Comparison of ENCODE assay signal across 14 cellular contexts in genomic region chr11:128343870-128344269, GRCh38.
A peak's percentile ranks its signal among the peaks of the same experiment; 100 is the strongest.
DNase-seq lines count a peak whose midpoint lies in the region; ATAC-seq lines count a peak whose summit lies in the region.
"Had no signal": no experiment of that assay in that cellular context is flagged by ENCODE, and none has a peak within 500 bp of the region (broad histone marks: within the 10 kb centered on the region; RNA-seq: fewer than 3 reads in every experiment).

No MANE protein-coding gene starts in this region.

- no peak overlapping the region for H2BK12ac ChIP-seq in mesenchymal stem cell (ENCODE audit: low read length in 2 of 2)

- H3K4me3 Mint-ChIP-seq in activated T-cell treated with anti-CD3 and anti-CD28 coated beads, Interleukin-2, amount 50 U/mL, for 72 hours, result peak overlapping the region; percentile 52 to 73
- peak overlapping the region; percentile 0 for H3K4me3 Mint-ChIP-seq in activated CD4-positive, alpha-beta memory T cell treated with anti-CD3 and anti-CD28 coated beads for 36 hours
- H3K4me3 Mint-ChIP-seq in naive thymus-derived CD4-positive, alpha-beta T cell, result peak overlapping the region in 5 of 10 donors; percentile 5 to 90 (median 38)
- H3K4me3 Mint-ChIP-seq: brain had no signal

- peaks cover 50 to 64% of the 10 kb centered on the region in 2 donors for H3K4me1 ChIP-seq in naive thymus-derived CD4-positive, alpha-beta T cell (ENCODE audit: control insufficient read depth in 2 of 2, insufficient read depth in 2 of 2, low read length in 2 of 2)
- peaks cover 5% of the 10 kb centered on the region for H3K4me1 ChIP-seq in mesenchymal stem cell (ENCODE audit: control insufficient read depth, insufficient read depth, low read depth, low read length)

- peaks cover 4 to 7% of the 10 kb centered on the region in 2 donors for H3K36me3 Mint-ChIP-seq in activated T-cell treated with anti-CD3 and anti-CD28 coated beads, Interleukin-2, amount 50 U/mL, for 72 hours (ENCODE audit: insufficient read depth in 2 of 2)
- no peaks in the 10 kb centered on the region for H3K36me3 Mint-ChIP-seq in activated CD4-positive, alpha-beta memory T cell treated with anti-CD3 and anti-CD28 coated beads for 36 hours
- H3K36me3 Mint-ChIP-seq in naive thymus-derived CD4-positive, alpha-beta T cell, result peaks cover 0 to 17% (median 4%) of the 10 kb centered on the region in 5 donors
- H3K36me3 Mint-ChIP-seq: brain had no signal

- CTCF ChIA-PET in activated CD4-positive, alpha-beta memory T cell treated with anti-CD3 and anti-CD28 coated beads for 36 hours (lab: Charles Lee), result interaction anchor here (0.7 to 7.2 kb wide), 11 partner anchors 16 to 284 kb away, joined by 3 to 49 read pairs (median 4); no protein-coding TSS in a partner anchor
- CTCF ChIA-PET in naive thymus-derived CD4-positive, alpha-beta T cell (lab: Charles Lee), result interaction anchor here (0.6 kb wide), 1 partner anchor 8 kb away, joined by 3 read pairs; no protein-coding TSS in a partner anchor

- H4K8ac ChIP-seq in mesenchymal stem cell (ENCODE audit: low read length), result no peak overlapping the region

- H3K79me1 ChIP-seq in mesenchymal stem cell (replicated peaks; ENCODE audit: low read length, poor library complexity, severe bottlenecking), result no peaks in the 10 kb centered on the region

- peaks cover 97% of the 10 kb centered on the region for H3K4me1 Mint-ChIP-seq in activated T-cell treated with anti-CD3 and anti-CD28 coated beads, Interleukin-2, amount 50 U/mL, for 72 hours (ENCODE audit: low read depth)
- H3K4me1 Mint-ChIP-seq in activated CD4-positive, alpha-beta memory T cell treated with anti-CD3 and anti-CD28 coated beads for 36 hours (ENCODE audit: low read depth), result peaks cover 89% of the 10 kb centered on the region
- H3K4me1 Mint-ChIP-seq in naive thymus-derived CD4-positive, alpha-beta T cell, result peaks cover 47 to 97% (median 91%) of the 10 kb centered on the region in 7 donors

- no peak overlapping the region for H2BK15ac ChIP-seq in mesenchymal stem cell (ENCODE audit: low read depth, poor library complexity, severe bottlenecking)

- H3K27ac Mint-ChIP-seq in activated T-cell treated with anti-CD3 and anti-CD28 coated beads, Interleukin-2, amount 50 U/mL, for 72 hours, result peak overlapping the region; percentile 85
- H3K27ac Mint-ChIP-seq in activated CD4-positive, alpha-beta memory T cell treated with anti-CD3 and anti-CD28 coated beads for 36 hours, result peak overlapping the region; percentile 88
- peak overlapping the region; percentile 97 to 99 (median 99) for H3K27ac Mint-ChIP-seq in naive thymus-derived CD4-positive, alpha-beta T cell

- H3K9me3 Mint-ChIP-seq in activated T-cell treated with anti-CD3 and anti-CD28 coated beads, Interleukin-2, amount 50 U/mL, for 72 hours, result peaks cover 2 to 3% of the 10 kb centered on the region in 2 donors
- no peaks in the 10 kb centered on the region for H3K9me3 Mint-ChIP-seq in activated CD4-positive, alpha-beta memory T cell treated with anti-CD3 and anti-CD28 coated beads for 36 hours
- H3K9me3 Mint-ChIP-seq in naive thymus-derived CD4-positive, alpha-beta T cell, result peaks cover 0 to 7% (median 0%) of the 10 kb centered on the region in 11 donors
- H3K9me3 Mint-ChIP-seq: brain had no signal

- H2BK120ac ChIP-seq in mesenchymal stem cell (ENCODE audit: low read depth, low read length), result no peak overlapping the region

- H2AFZ ChIP-seq in mesenchymal stem cell (ENCODE audit: low read depth, low read length), result no peak overlapping the region

- peak in 1 of 2 donors; percentile 59 for DNase-seq in activated T-cell treated with anti-CD3 and anti-CD28 coated beads, Interleukin-2, amount 50 U/mL, for 72 hours
- no peak for DNase-seq in activated T-cell treated with anti-CD3 and anti-CD28 coated beads, Interleukin-2, amount 50 U/mL, for 48 hours
- DNase-seq in DMS79 (lab: John Stamatoyannopoulos, UW), result peak; percentile 11
- peak; percentile 56 for DNase-seq in activated CD4-positive, alpha-beta memory T cell treated with anti-CD3 and anti-CD28 coated beads for 36 hours
- no peak for DNase-seq in naive thymus-derived CD4-positive, alpha-beta T cell
- DNase-seq in mesenchymal stem cell, result no peak
- DNase-seq: HCEC 1CT, right cardiac atrium, SK-N-SH had no signal

- no peak overlapping the region for H3K4me3 ChIP-seq in naive thymus-derived CD4-positive, alpha-beta T cell (ENCODE audit: low read length)
- H3K4me3 ChIP-seq in mesenchymal stem cell (ENCODE audit: insufficient read depth in 1 of 2, low read depth in 1 of 2, low read length in 2 of 2), result no peak overlapping the region
- H3K4me3 ChIP-seq: K562 had no signal

- H3K18ac ChIP-seq in mesenchymal stem cell (ENCODE audit: low read depth in 1 of 2, low read length in 2 of 2), result no peak overlapping the region

- H3K23ac ChIP-seq in mesenchymal stem cell (ENCODE audit: low read length in 2 of 2), result no peak overlapping the region

- peak overlapping the region; percentile 93 for H3K27ac ChIP-seq in naive thymus-derived CD4-positive, alpha-beta T cell (ENCODE audit: low read depth, low read length)
- H3K27ac ChIP-seq in mesenchymal stem cell (ENCODE audit: low read length, poor library complexity, severe bottlenecking), result no peak overlapping the region
- H3K27ac ChIP-seq: VCaP had no signal

- no peak overlapping the region for H3K4ac ChIP-seq in mesenchymal stem cell (ENCODE audit: low read depth in 1 of 2, low read length in 2 of 2)

- H3K27me3 Mint-ChIP-seq in activated T-cell treated with anti-CD3 and anti-CD28 coated beads, Interleukin-2, amount 50 U/mL, for 72 hours (ENCODE audit: low read depth), result no peaks in the 10 kb centered on the region
- no peaks in the 10 kb centered on the region for H3K27me3 Mint-ChIP-seq in activated CD4-positive, alpha-beta memory T cell treated with anti-CD3 and anti-CD28 coated beads for 36 hours
- no peaks in the 10 kb centered on the region for H3K27me3 Mint-ChIP-seq in naive thymus-derived CD4-positive, alpha-beta T cell

- no peak overlapping the region for H3K4me2 ChIP-seq in mesenchymal stem cell (ENCODE audit: low read length, poor library complexity, severe bottlenecking)
- H3K4me2 ChIP-seq: SK-N-SH had no signal

- POLR2A ChIA-PET in activated CD4-positive, alpha-beta memory T cell treated with anti-CD3 and anti-CD28 coated beads for 36 hours (lab: Charles Lee), result interaction anchor here (0.7 to 5.6 kb wide), 19 partner anchors 10 to 182 kb away, joined by 3 to 93 read pairs (median 5); no protein-coding TSS in a partner anchor
- POLR2A ChIA-PET in naive thymus-derived CD4-positive, alpha-beta T cell (lab: Charles Lee), result interaction anchor here (0.9 to 3.4 kb wide), 6 partner anchors 13 to 174 kb away, joined by 3 to 22 read pairs (median 4); no protein-coding TSS in a partner anchor

- H3K9ac ChIP-seq in mesenchymal stem cell (ENCODE audit: low read length), result no peak overlapping the region
- H3K9ac ChIP-seq: SK-N-SH had no signal

- no peaks in the 10 kb centered on the region for H3K36me3 ChIP-seq in naive thymus-derived CD4-positive, alpha-beta T cell (ENCODE audit: control insufficient read depth in 2 of 3, insufficient read depth in 3 of 3, low read length in 3 of 3)
- H3K36me3 ChIP-seq in mesenchymal stem cell (ENCODE audit: control insufficient read depth in 1 of 2, insufficient read depth in 2 of 2, low read depth in 1 of 2, low read length in 2 of 2), result no peaks in the 10 kb centered on the region

- no peaks in the 10 kb centered on the region for H3K9me3 ChIP-seq in naive thymus-derived CD4-positive, alpha-beta T cell (ENCODE audit: control insufficient read depth in 2 of 3, low read length in 3 of 3)
- no peaks in the 10 kb centered on the region for H3K9me3 ChIP-seq in mesenchymal stem cell (ENCODE audit: control insufficient read depth, low read length)
- H3K9me3 ChIP-seq: SK-N-SH had no signal

- ATAC-seq in activated T-cell treated with anti-CD3 and anti-CD28 coated beads, Interleukin-2, amount 50 U/mL, for 72 hours (replicated peaks in 1 of 2), result peak; percentile 65 to 66
- ATAC-seq in naive thymus-derived CD4-positive, alpha-beta T cell, result no peak
- ATAC-seq in GM21528 (IDR thresholded peaks at IDR 0.05; ENCODE audit: low FRiP score, unreplicated experiment) (no peak), GM21619 (IDR thresholded peaks at IDR 0.05; ENCODE audit: unreplicated experiment) (no peak)
- ATAC-seq: K562, right cardiac atrium had no signal

- WGBS in mesenchymal stem cell, result 93% methylated on average over 4 of the region's 4 CpGs

- intact Hi-C loops in activated CD4-positive, alpha-beta memory T cell treated with anti-CD3 and anti-CD28 coated beads for 36 hours (cut with micrococcal nuclease), result loop anchor here (1.0 to 10.0 kb wide), 13 partner anchors 15 to 1661 kb away; partner anchors contain the start of genes FLI1 and PRDM10
- intact Hi-C loops in naive thymus-derived CD4-positive, alpha-beta T cell (cut with micrococcal nuclease), result loop anchor here (1.0 to 5.0 kb wide), 7 partner anchors 13 to 307 kb away; no protein-coding TSS in a partner anchor

- no peak overlapping the region for H4K91ac ChIP-seq in mesenchymal stem cell (ENCODE audit: low read length)

- no peak overlapping the region for H3K14ac ChIP-seq in mesenchymal stem cell (ENCODE audit: low read length in 2 of 2)

- no peak overlapping the region for H2BK5ac ChIP-seq in mesenchymal stem cell (ENCODE audit: low read depth, low read length, poor library complexity, severe bottlenecking)

- H3K27me3 ChIP-seq in naive thymus-derived CD4-positive, alpha-beta T cell (ENCODE audit: control insufficient read depth in 2 of 2, insufficient read depth in 2 of 2, low read length in 2 of 2), result no peaks in the 10 kb centered on the region
- H3K27me3 ChIP-seq in mesenchymal stem cell (ENCODE audit: control insufficient read depth in 1 of 2, insufficient read depth in 1 of 2, low read length in 2 of 2), result no peaks in the 10 kb centered on the region

- no peak overlapping the region for H2AK5ac ChIP-seq in mesenchymal stem cell (ENCODE audit: low read length, severe bottlenecking)

Comparison
In these comparisons a context has a peak if more than half of its experiments do, and no peak if none do; other contexts are left out.
1. ATAC-seq: peak in activated T-cell treated with anti-CD3 and anti-CD28 coated beads, Interleukin-2, amount 50 U/mL, for 72 hours (2 of 2); none in naive thymus-derived CD4-positive, alpha-beta T cell (single experiment), GM21528 (single experiment) and GM21619 (single experiment).
2. DNase-seq: peak in DMS79 (single experiment) and activated CD4-positive, alpha-beta memory T cell treated with anti-CD3 and anti-CD28 coated beads for 36 hours (single experiment); none in activated T-cell treated with anti-CD3 and anti-CD28 coated beads, Interleukin-2, amount 50 U/mL, for 48 hours (0 of 2), naive thymus-derived CD4-positive, alpha-beta T cell (0 of 9) and mesenchymal stem cell (single experiment).
3. Peak in every context shown above with its lines, with median percentiles within 50 percentile points of each other: H3K27ac Mint-ChIP-seq.